14 cellular contexts compared by ENCODE assay signal in genomic region chr5:154603978-154604679, GRCh38.
DNase-seq lines count a peak whose midpoint lies in the region; TF ChIP-seq lines count a peak whose summit lies in the region.
"Had no signal": no experiment of that assay in that cellular context is flagged by ENCODE, and none has a peak within 500 bp of the region (broad histone marks: within the 10 kb centered on the region; RNA-seq: fewer than 3 reads in every experiment).

No MANE protein-coding gene starts in this region.

- H3K79me2 ChIP-seq in ACC112 (ENCODE audit: control insufficient read depth, insufficient read depth, low read length, unreplicated experiment), result no peaks in the 10 kb centered on the region
- no peaks in the 10 kb centered on the region for H3K79me2 ChIP-seq in mesendoderm (ENCODE audit: control insufficient read depth, insufficient read depth, low read length)

- H3K23ac ChIP-seq in mesendoderm (ENCODE audit: low read length), result no peak overlapping the region

- no peak overlapping the region for H2BK5ac ChIP-seq in mesendoderm (ENCODE audit: low read length)

- H3K4me1 ChIP-seq in ACC112 (ENCODE audit: control insufficient read depth, insufficient read depth, low read length, unreplicated experiment), result peaks cover 5% of the 10 kb centered on the region
- H3K4me1 ChIP-seq in mesendoderm (ENCODE audit: control insufficient read depth, low read depth, low read length), result peaks cover 21% of the 10 kb centered on the region
- H3K4me1 ChIP-seq in suprapubic skin, result peaks cover 9% of the 10 kb centered on the region
- H3K4me1 ChIP-seq: gastrocnemius medialis had no signal

- H2BK120ac ChIP-seq in mesendoderm (ENCODE audit: low read depth, low read length), result no peak overlapping the region

- DNase-seq in HFFc6 (peak; percentile 18), epithelial cell of esophagus (ENCODE audit: low read depth) (peak; percentile 38), mesendoderm (peak; percentile 86), suprapubic skin (ENCODE audit: low spot score in 2 of 2) (no peak), RPMI8226 (no peak), foreskin melanocyte (no peak)
- no peak for DNase-seq in activated CD4-positive, CD25-positive, alpha-beta regulatory T cell (lab: John Stamatoyannopoulos, UW)
- DNase-seq: activated naive CD4-positive, alpha-beta T cell; CD4-positive, CD25-positive, alpha-beta regulatory T cell; gastrocnemius medialis; NCI-H1105; stomach; T-helper 17 cell had no signal

- peak overlapping the region; percentile 1 for H3K4me2 ChIP-seq in mesendoderm (ENCODE audit: low read length)

- H3K4ac ChIP-seq in mesendoderm (ENCODE audit: low read depth, low read length), result peak overlapping the region; percentile 6

- no CpG with 5 or more reads among the region's 20 CpGs for WGBS in mesendoderm (ENCODE audit: extremely low coverage, insufficient coverage, low lambda C conversion rate)
- 4% methylated on average over 18 of the region's 20 CpGs for WGBS in suprapubic skin

- no peak overlapping the region for H2BK15ac ChIP-seq in mesendoderm (replicated peaks; ENCODE audit: low read depth)

- H3K79me1 ChIP-seq in mesendoderm (ENCODE audit: low read length), result no peaks in the 10 kb centered on the region

- H3K27me3 ChIP-seq in ACC112 (ENCODE audit: insufficient read depth, low read length), result peaks cover 26% of the 10 kb centered on the region
- H3K27me3 ChIP-seq in mesendoderm (ENCODE audit: insufficient read depth, low read length, poor library complexity), result no peaks in the 10 kb centered on the region
- H3K27me3 ChIP-seq in suprapubic skin, result peaks cover 20% of the 10 kb centered on the region

- 0 out of 2 replicates have a peak overlapping the region, but pooled peaks have one; percentile 31 for H3K4me3 ChIP-seq in ACC112 (ENCODE audit: low read depth, low read length)
- no peak overlapping the region for H3K4me3 ChIP-seq in epithelial cell of esophagus (ENCODE audit: low read length)
- H3K4me3 ChIP-seq in mesendoderm (ENCODE audit: low read length), result no peak overlapping the region
- no peak overlapping the region for H3K4me3 ChIP-seq in suprapubic skin

- no peak overlapping the region for H4K5ac ChIP-seq in mesendoderm (ENCODE audit: low read length)

- TF ChIP-seq POLR2A in suprapubic skin (IDR thresholded peaks at IDR 0.05), result no peak

- peak overlapping the region; percentile 22 for H3K9ac ChIP-seq in mesendoderm (ENCODE audit: low read length)

- no peak for TF ChIP-seq EP300 in suprapubic skin (IDR thresholded peaks at IDR 0.05)

- H2AFZ ChIP-seq in ACC112 (ENCODE audit: low read length, unreplicated experiment), result peak overlapping the region; percentile 34

- no peaks in the 10 kb centered on the region for H3K36me3 Mint-ChIP-seq in HFFc6 (ENCODE audit: low read depth)
- H3K36me3 Mint-ChIP-seq: CD4-positive, CD25-positive, alpha-beta regulatory T cell had no signal

- H3K36me3 ChIP-seq in ACC112 (ENCODE audit: insufficient read depth, low read length), result no peaks in the 10 kb centered on the region
- H3K36me3 ChIP-seq in mesendoderm (ENCODE audit: control insufficient read depth, insufficient read depth, low read length), result no peaks in the 10 kb centered on the region
- H3K36me3 ChIP-seq in suprapubic skin, result no peaks in the 10 kb centered on the region
- H3K36me3 ChIP-seq: gastrocnemius medialis, stomach had no signal

- H3K27me3 Mint-ChIP-seq in HFFc6 (ENCODE audit: insufficient read depth), result peaks cover 32% of the 10 kb centered on the region

- H3K4me3 Mint-ChIP-seq in HFFc6, result peak overlapping the region; percentile 49; the same call in 1 of the 2 replicates
- H3K4me3 Mint-ChIP-seq: CD4-positive, CD25-positive, alpha-beta regulatory T cell; T-helper 17 cell had no signal

- H3K27ac ChIP-seq in ACC112 (ENCODE audit: low read depth, low read length), result no peak overlapping the region
- no peak overlapping the region for H3K27ac ChIP-seq in mesendoderm (ENCODE audit: low read depth, low read length)
- H3K27ac ChIP-seq in suprapubic skin, result no peak overlapping the region
- H3K27ac ChIP-seq: gastrocnemius medialis, stomach had no signal

- H3K56ac ChIP-seq in mesendoderm (ENCODE audit: low read length), result peak overlapping the region; percentile 49

- no peak overlapping the region for H3K27ac Mint-ChIP-seq in HFFc6
- H3K27ac Mint-ChIP-seq: CD4-positive, CD25-positive, alpha-beta regulatory T cell; T-helper 17 cell had no signal

- no peak overlapping the region for H4K8ac ChIP-seq in mesendoderm (ENCODE audit: low read depth, low read length)

- TF ChIP-seq CTCF in HFFc6 (IDR thresholded peaks at IDR 0.05), result no peak
- no peak for TF ChIP-seq CTCF in epithelial cell of esophagus (IDR thresholded peaks at IDR 0.05; ENCODE audit: insufficient read depth, low read depth, low read length, missing control alignments)
- TF ChIP-seq CTCF in suprapubic skin (IDR thresholded peaks at IDR 0.05), result no peak

- H2AK5ac ChIP-seq in mesendoderm (ENCODE audit: low read length), result no peak overlapping the region

- peak overlapping the region; percentile 29 for H3K18ac ChIP-seq in mesendoderm (ENCODE audit: low read length)

- H3K9me3 Mint-ChIP-seq in HFFc6, result no peaks in the 10 kb centered on the region
- H3K9me3 Mint-ChIP-seq: CD4-positive, CD25-positive, alpha-beta regulatory T cell had no signal

- peaks cover 9% of the 10 kb centered on the region for H3K4me1 Mint-ChIP-seq in HFFc6 (ENCODE audit: low read depth)

- H3K9me3 ChIP-seq in suprapubic skin, result no peaks in the 10 kb centered on the region
- H3K9me3 ChIP-seq: gastrocnemius medialis, stomach had no signal

Comparison
In these comparisons a context has a peak if more than half of its experiments do, and no peak if none do; other contexts are left out.
1. DNase-seq: peak in HFFc6 (single experiment), epithelial cell of esophagus (single experiment) and mesendoderm (single experiment); none in suprapubic skin (0 of 2), activated CD4-positive, CD25-positive, alpha-beta regulatory T cell (0 of 4), RPMI8226 (single experiment) and foreskin melanocyte (single experiment).